ENCODE assay signal across 9 cellular contexts in genomic region chr10:74823791-74824183, GRCh38. TPM values are rescaled to one million over a fixed set of nuclear protein-coding genes. Genes with fewer than 3 reads are reported as not detected.
DNase-seq lines count a peak whose midpoint lies in the region; ATAC-seq and TF ChIP-seq lines count a peak whose summit lies in the region.
"Had no signal": no experiment of that assay in that cellular context is flagged by ENCODE, and none has a peak within 500 bp of the region (broad histone marks: within the 10 kb centered on the region; RNA-seq: fewer than 3 reads in every experiment).

No MANE protein-coding gene starts in this region.

- TF ChIP-seq CTCF in testis (IDR thresholded peaks at IDR 0.05) = no peak

- peaks cover 4% of the 10 kb centered on the region for H3K36me3 Mint-ChIP-seq in activated T-cell treated with anti-CD3 and anti-CD28 coated beads, Interleukin-2, amount 50 U/mL, for 24 hours (ENCODE audit: low read depth)
- H3K36me3 Mint-ChIP-seq in T-cell = peaks cover under 1% of the 10 kb centered on the region

- no peak for DNase-seq in activated T-cell treated with anti-CD3 and anti-CD28 coated beads, Interleukin-2, amount 50 U/mL, for 24 hours
- DNase-seq in activated T-cell treated with anti-CD3 and anti-CD28 coated beads, Interleukin-2, amount 50 U/mL, for 1 hour = no peak
- DNase-seq in T-cell (no peak), testis (peak; percentile 66), cortex of kidney (lab: John Stamatoyannopoulos, UW) (no peak)
- no peak for DNase-seq in stimulated activated CD4-positive, alpha-beta T cell treated with anti-CD3 and anti-CD28 coated beads, Interleukin-4, amount 100 ng/mL, for 24 hours

- ATAC-seq in T-cell (replicated peaks in 1 of 4) (no peak), HG03175 (IDR thresholded peaks at IDR 0.05; ENCODE audit: unreplicated experiment) (no peak)

- POLR2A ChIA-PET in T-cell (lab: Charles Lee) = interaction anchor here in 1 of 2 donors (0.6 kb wide), 1 partner anchor 10 kb away, joined by 4 read pairs; no protein-coding TSS in a partner anchor

- no peaks in the 10 kb centered on the region for H3K36me3 ChIP-seq in iPS-18a (ENCODE audit: control insufficient read depth, low read depth, low read length)
- H3K36me3 ChIP-seq in testis (ENCODE audit: low read depth, missing control alignments) = no peaks in the 10 kb centered on the region
- H3K36me3 ChIP-seq: ovary had no signal

- WGBS in testis, 2 donors = 21 to 26% methylated on average over 4 of the region's 4 CpGs

- H3K4me3 ChIP-seq in iPS-18a (ENCODE audit: low read length) (peak overlapping the region; percentile 90), testis (peak overlapping the region in 1 of 2 donors; percentile 98)

- intact Hi-C loops in testis (cut with DNase I; ENCODE audit: low total_unique reads) = no loop called here

- H3K27me3 ChIP-seq in iPS-18a (ENCODE audit: control insufficient read depth, insufficient read depth, low read length) (no peaks in the 10 kb centered on the region), testis (no peaks in the 10 kb centered on the region)
- H3K27me3 ChIP-seq: ovary had no signal

- no peaks in the 10 kb centered on the region for H3K27me3 Mint-ChIP-seq in activated T-cell treated with anti-CD3 and anti-CD28 coated beads, Interleukin-2, amount 50 U/mL, for 24 hours
- H3K27me3 Mint-ChIP-seq in T-cell = no peaks in the 10 kb centered on the region

- CTCF ChIA-PET in T-cell (lab: Charles Lee) = no interaction called here

- TF ChIP-seq POLR2A in testis (IDR thresholded peaks at IDR 0.05) = no peak

- H3K27ac ChIP-seq in iPS-18a (ENCODE audit: low read length) (no peak overlapping the region), testis (peak overlapping the region; percentile 82 to 89)

- H3K4me1 ChIP-seq in iPS-18a (ENCODE audit: control insufficient read depth, low read depth, low read length) (peaks cover 6% of the 10 kb centered on the region), testis (peaks cover 41% of the 10 kb centered on the region)

- no peak overlapping the region for H3K9ac ChIP-seq in iPS-18a (ENCODE audit: low read length)

- no peaks in the 10 kb centered on the region for H3K9me3 Mint-ChIP-seq in activated T-cell treated with anti-CD3 and anti-CD28 coated beads, Interleukin-2, amount 50 U/mL, for 24 hours
- no peaks in the 10 kb centered on the region for H3K9me3 Mint-ChIP-seq in T-cell

- peaks cover 46% of the 10 kb centered on the region for H3K4me1 Mint-ChIP-seq in activated T-cell treated with anti-CD3 and anti-CD28 coated beads, Interleukin-2, amount 50 U/mL, for 24 hours (ENCODE audit: low read depth)
- H3K4me1 Mint-ChIP-seq in T-cell = peaks cover 49 to 57% (median 52%) of the 10 kb centered on the region in 3 donors

- H3K27ac Mint-ChIP-seq in activated T-cell treated with anti-CD3 and anti-CD28 coated beads, Interleukin-2, amount 50 U/mL, for 24 hours = peak overlapping the region; percentile 90
- peak overlapping the region; percentile 92 for H3K27ac Mint-ChIP-seq in T-cell

- H3K4me3 Mint-ChIP-seq in activated T-cell treated with anti-CD3 and anti-CD28 coated beads, Interleukin-2, amount 50 U/mL, for 24 hours = peak overlapping the region; percentile 87
- H3K4me3 Mint-ChIP-seq in T-cell = peak overlapping the region; percentile 83 to 90 (median 88)

- H3K9me3 ChIP-seq in iPS-18a (ENCODE audit: control insufficient read depth, low read depth, low read length) (no peaks in the 10 kb centered on the region), testis (no peaks in the 10 kb centered on the region)
- H3K9me3 ChIP-seq: ovary had no signal

RNA-seq across cellular contexts. Expression of gene KAT6B, which starts 2.6 kb away (rescaled TPM):
- total RNA-seq in T-cell (10 to 100 TPM; 46.2 to 94.4 (median 52.4) TPM), testis (100 to 1,000 TPM; 106 to 109 TPM)
- polyA plus RNA-seq in testis (ENCODE audit: insufficient read depth, low read depth, low replicate concordance) = 23.9 TPM
